In genomic region chrX:32408389-32408788, GRCh38 we compare ENCODE assay signal across 9 cellular contexts.
A peak's percentile ranks its signal among the peaks of the same experiment; 100 is the strongest.
DNase-seq lines count a peak whose midpoint lies in the region; ATAC-seq and TF ChIP-seq lines count a peak whose summit lies in the region.
"Had no signal": no experiment of that assay in that cellular context is flagged by ENCODE, and none has a peak within 500 bp of the region (broad histone marks: within the 10 kb centered on the region; RNA-seq: fewer than 3 reads in every experiment).

No MANE protein-coding gene starts in this region.

- no peak overlapping the region for H3K4me3 ChIP-seq in retinal pigment epithelial cell (ENCODE audit: low read length)
- H3K4me3 ChIP-seq in left ventricle myocardium inferior, result no peak overlapping the region

- peak; percentile 43 for TF ChIP-seq CTCF in retinal pigment epithelial cell (conservative IDR thresholded peaks at IDR 0.05; ENCODE audit: low read depth, low read length)
- no peak for TF ChIP-seq CTCF in left ventricle myocardium inferior (IDR thresholded peaks at IDR 0.05; ENCODE audit: borderline replicate concordance)

- no peaks in the 10 kb centered on the region for H3K27me3 ChIP-seq in left ventricle myocardium inferior (ENCODE audit: low read depth)

- CTCF ChIA-PET in activated CD4-positive, alpha-beta T cell treated with anti-CD3 and anti-CD28 coated beads for 36 hours (lab: Charles Lee), result no interaction called here

- H3K4me3 Mint-ChIP-seq in activated CD4-positive, alpha-beta T cell treated with anti-CD3 and anti-CD28 coated beads for 36 hours, result no peak overlapping the region
- no peak overlapping the region for H3K4me3 Mint-ChIP-seq in activated CD4-positive, alpha-beta T cell treated with anti-CD3 and anti-CD28 coated beads, Interleukin-2, amount 10 ng/mL, durations not matched to agents 24 days and 14 days
- H3K4me3 Mint-ChIP-seq: stimulated activated naive CD8-positive, alpha-beta T cell treated with anti-CD3 and anti-CD28 coated beads, Interleukin-15, amount 100 ng/mL, for 72 hours had no signal

- H3K36me3 ChIP-seq in left ventricle myocardium inferior, result no peaks in the 10 kb centered on the region

- ATAC-seq in activated CD4-positive, alpha-beta T cell treated with anti-CD3 and anti-CD28 coated beads for 36 hours, result no peak
- peak; percentile 96 for ATAC-seq in HG03342 (IDR thresholded peaks at IDR 0.05; ENCODE audit: unreplicated experiment)
- no peak for ATAC-seq in GM18873 (IDR thresholded peaks at IDR 0.05; ENCODE audit: low FRiP score, unreplicated experiment)
- ATAC-seq: stimulated activated naive CD8-positive, alpha-beta T cell treated with anti-CD3 and anti-CD28 coated beads, Interleukin-15, amount 100 ng/mL, for 72 hours had no signal

- H3K27ac Mint-ChIP-seq in activated CD4-positive, alpha-beta T cell treated with anti-CD3 and anti-CD28 coated beads for 36 hours, result no peak overlapping the region
- H3K27ac Mint-ChIP-seq in activated CD4-positive, alpha-beta T cell treated with anti-CD3 and anti-CD28 coated beads, Interleukin-2, amount 10 ng/mL, durations not matched to agents 24 days and 14 days, result no peak overlapping the region
- H3K27ac Mint-ChIP-seq: stimulated activated naive CD8-positive, alpha-beta T cell treated with anti-CD3 and anti-CD28 coated beads, Interleukin-15, amount 100 ng/mL, for 72 hours had no signal

- intact Hi-C loops in activated CD4-positive, alpha-beta T cell treated with anti-CD3 and anti-CD28 coated beads for 36 hours (cut with DNase I, micrococcal nuclease), result no loop called here
- intact Hi-C loops in activated CD4-positive, alpha-beta T cell treated with anti-CD3 and anti-CD28 coated beads, Interleukin-2, amount 10 ng/mL, durations not matched to agents 24 days and 14 days (cut with micrococcal nuclease), result no loop called here
- intact Hi-C loops in left ventricle myocardium inferior (cut with micrococcal nuclease), result no loop called here

- H3K4me1 Mint-ChIP-seq in activated CD4-positive, alpha-beta T cell treated with anti-CD3 and anti-CD28 coated beads for 36 hours, result no peaks in the 10 kb centered on the region
- H3K4me1 Mint-ChIP-seq in activated CD4-positive, alpha-beta T cell treated with anti-CD3 and anti-CD28 coated beads, Interleukin-2, amount 10 ng/mL, durations not matched to agents 24 days and 14 days, result no peaks in the 10 kb centered on the region
- H3K4me1 Mint-ChIP-seq: stimulated activated naive CD8-positive, alpha-beta T cell treated with anti-CD3 and anti-CD28 coated beads, Interleukin-15, amount 100 ng/mL, for 72 hours had no signal

- H3K4me1 ChIP-seq in left ventricle myocardium inferior, result no peaks in the 10 kb centered on the region

- H3K9me3 Mint-ChIP-seq in activated CD4-positive, alpha-beta T cell treated with anti-CD3 and anti-CD28 coated beads for 36 hours (ENCODE audit: low read depth), result no peaks in the 10 kb centered on the region
- no peaks in the 10 kb centered on the region for H3K9me3 Mint-ChIP-seq in activated CD4-positive, alpha-beta T cell treated with anti-CD3 and anti-CD28 coated beads, Interleukin-2, amount 10 ng/mL, durations not matched to agents 24 days and 14 days
- H3K9me3 Mint-ChIP-seq: stimulated activated naive CD8-positive, alpha-beta T cell treated with anti-CD3 and anti-CD28 coated beads, Interleukin-15, amount 100 ng/mL, for 72 hours had no signal

- H3K9me3 ChIP-seq in left ventricle myocardium inferior (replicated peaks), result no peaks in the 10 kb centered on the region

- DNase-seq in activated CD4-positive, alpha-beta T cell treated with anti-CD3 and anti-CD28 coated beads for 36 hours, result peak; percentile 8
- no peak for DNase-seq in activated CD4-positive, alpha-beta T cell treated with anti-CD3 and anti-CD28 coated beads for 1 hour
- DNase-seq in activated CD4-positive, alpha-beta T cell treated with anti-CD3 and anti-CD28 coated beads, Interleukin-2, amount 10 ng/mL, durations not matched to agents 24 days and 14 days, result peak; percentile 56
- DNase-seq in retinal pigment epithelial cell (ENCODE audit: low read depth), result no peak
- DNase-seq in left ventricle myocardium inferior, result no peak
- DNase-seq in NCI-H2029 (lab: John Stamatoyannopoulos, UW), result no peak

- no peaks in the 10 kb centered on the region for H3K27me3 Mint-ChIP-seq in activated CD4-positive, alpha-beta T cell treated with anti-CD3 and anti-CD28 coated beads for 36 hours
- no peaks in the 10 kb centered on the region for H3K27me3 Mint-ChIP-seq in activated CD4-positive, alpha-beta T cell treated with anti-CD3 and anti-CD28 coated beads, Interleukin-2, amount 10 ng/mL, durations not matched to agents 24 days and 14 days
- H3K27me3 Mint-ChIP-seq: stimulated activated naive CD8-positive, alpha-beta T cell treated with anti-CD3 and anti-CD28 coated beads, Interleukin-15, amount 100 ng/mL, for 72 hours had no signal

- POLR2A ChIA-PET in activated CD4-positive, alpha-beta T cell treated with anti-CD3 and anti-CD28 coated beads for 36 hours (lab: Charles Lee), result no interaction called here

- H3K27ac ChIP-seq in left ventricle myocardium inferior (replicated peaks), result no peak overlapping the region

- no peaks in the 10 kb centered on the region for H3K36me3 Mint-ChIP-seq in activated CD4-positive, alpha-beta T cell treated with anti-CD3 and anti-CD28 coated beads for 36 hours (ENCODE audit: low read depth)
- no peaks in the 10 kb centered on the region for H3K36me3 Mint-ChIP-seq in activated CD4-positive, alpha-beta T cell treated with anti-CD3 and anti-CD28 coated beads, Interleukin-2, amount 10 ng/mL, durations not matched to agents 24 days and 14 days (ENCODE audit: low read depth)

Comparison
In these comparisons a context has a peak if more than half of its experiments do, and no peak if none do; other contexts are left out.
1. DNase-seq: peak in activated CD4-positive, alpha-beta T cell treated with anti-CD3 and anti-CD28 coated beads for 36 hours (single experiment) and activated CD4-positive, alpha-beta T cell treated with anti-CD3 and anti-CD28 coated beads, Interleukin-2, amount 10 ng/mL, durations not matched to agents 24 days and 14 days (single experiment); none in activated CD4-positive, alpha-beta T cell treated with anti-CD3 and anti-CD28 coated beads for 1 hour (single experiment), retinal pigment epithelial cell (single experiment), left ventricle myocardium inferior (single experiment) and NCI-H2029 (single experiment).